Comparison of ENCODE assay signal across 1 cellular context in the genomic region with DNA sequence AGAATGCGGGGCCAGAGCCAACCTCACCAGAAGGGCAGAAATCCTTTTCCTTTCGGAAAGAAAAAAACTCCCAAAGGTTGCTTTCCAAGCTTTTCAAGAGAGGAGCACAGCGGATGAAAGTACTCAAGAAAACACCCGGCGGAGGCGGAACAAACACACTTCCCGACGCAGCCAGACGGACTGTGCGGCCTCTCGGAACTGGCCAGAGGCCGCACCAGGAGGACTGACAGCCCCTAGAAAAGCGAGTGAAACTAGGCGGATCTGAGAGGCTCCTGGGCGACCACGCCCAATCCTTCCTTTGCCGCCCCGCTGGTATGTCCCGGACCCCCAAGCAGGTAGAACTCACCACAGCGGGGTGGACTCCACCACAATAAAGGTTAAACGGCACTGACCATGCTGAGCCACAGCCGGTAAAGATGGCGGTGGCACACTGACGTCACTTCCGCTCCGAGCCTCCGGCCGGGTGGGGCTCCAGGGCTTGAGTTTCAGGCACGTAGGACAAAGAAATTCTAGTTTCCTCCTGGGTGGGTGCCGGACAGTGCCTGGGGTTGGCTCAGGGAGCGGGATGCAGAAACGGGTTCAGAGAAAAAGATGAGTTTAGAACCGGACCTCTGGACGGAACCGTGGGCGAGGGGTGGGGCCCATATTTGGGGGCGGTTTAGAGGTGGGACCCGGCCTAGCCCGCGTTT.
TF ChIP-seq lines count a peak whose summit lies in the region.

A gene (minus strand): TSS at position 432 of the 689 bp plus-strand sequence. CDS start 14,356 bp downstream, outside the sequence.

TF ChIP-seq in K562, 482 proteins besides CTCF, POLR2A, EP300 and RAD21 (continued from another document and continues in another):
- TF ChIP-seq MYC (IDR thresholded peaks at IDR 0.05; ENCODE audit: low read depth, low read length) (peak; percentile 90), MYC (CRISPR knock-in tag; IDR thresholded peaks at IDR 0.05; ENCODE audit: borderline replicate concordance, low read depth) (peak; percentile 91; the same call in 1 of the 2 replicates), RFX1 (IDR thresholded peaks at IDR 0.05) (no peak), MBD2 (IDR thresholded peaks at IDR 0.05; ENCODE audit: borderline replicate concordance, low read depth) (peak; percentile 72; the same call in 1 of the 2 replicates), SP1 (CRISPR knock-in tag; IDR thresholded peaks at IDR 0.05) (peak; percentile 75), TEAD4 (IDR thresholded peaks at IDR 0.05; ENCODE audit: low read length) (no peak), TEAD4 (CRISPR knock-in tag; IDR thresholded peaks at IDR 0.05; ENCODE audit: borderline replicate concordance) (no peak), BCL6 (CRISPR knock-in tag; IDR thresholded peaks at IDR 0.05) (no peak), ZNF644 (tag; IDR thresholded peaks at IDR 0.05; ENCODE audit: low read depth) (0 out of 2 replicates have a peak, but pooled peaks have one; percentile 56), RBM39 (optimal IDR thresholded peaks at IDR 0.05; ENCODE audit: low read depth, low read length) (no peak), JUN (IDR thresholded peaks at IDR 0.05; ENCODE audit: borderline replicate concordance, low read depth, low read length) (peak; percentile 41; the same call in 1 of the 2 replicates), JUN (CRISPR knock-in tag; IDR thresholded peaks at IDR 0.05; ENCODE audit: borderline replicate concordance) (peak; percentile 37; the same call in 1 of the 2 replicates), CREM (IDR thresholded peaks at IDR 0.05; ENCODE audit: low read depth) (peak; percentile 98), ZNF175 (CRISPR knock-in tag; IDR thresholded peaks at IDR 0.05; ENCODE audit: low read depth) (no peak), SIN3A (IDR thresholded peaks at IDR 0.05; ENCODE audit: borderline replicate concordance in 2 of 2, control insufficient read depth in 1 of 2, low read depth in 2 of 2, low read length in 2 of 2) (peak in 1 of 2 experiments; percentile 47; a peak in 2 of 4 replicates), EWSR1 (IDR thresholded peaks at IDR 0.05; ENCODE audit: borderline replicate concordance, low read depth, partially characterized antibody) (no peak), ELF1 (tag; IDR thresholded peaks at IDR 0.05) (peak; percentile 62; the same call in 1 of the 2 replicates), SNIP1 (IDR thresholded peaks at IDR 0.05; ENCODE audit: low read depth) (0 out of 2 replicates have a peak, but pooled peaks have one; percentile 19), HCFC1 (IDR thresholded peaks at IDR 0.05; ENCODE audit: low read depth, low read length) (peak; percentile 62), YY1 (IDR thresholded peaks at IDR 0.05; ENCODE audit: borderline replicate concordance in 1 of 3, control insufficient read depth in 1 of 3, extremely low read depth in 1 of 3, insufficient read depth in 3 of 3, insufficient read length in 1 of 3, insufficient replicate concordance in 2 of 3, low read depth in 1 of 3, low read length in 2 of 3) (peak; percentile 76 to 96 (median 90)), ZFP30 (CRISPR knock-in tag; IDR thresholded peaks at IDR 0.05; ENCODE audit: borderline replicate concordance) (no peak), LARP7 (IDR thresholded peaks at IDR 0.05) (no peak; the same call in 1 of the 2 replicates), ZNF780A (CRISPR knock-in tag; IDR thresholded peaks at IDR 0.05) (no peak), L3MBTL2 (IDR thresholded peaks at IDR 0.05) (peak; percentile 58; the same call in 1 of the 2 replicates), RBFOX2 (IDR thresholded peaks at IDR 0.05; ENCODE audit: low read depth, low read length) (peak; percentile 95), PHF20 (IDR thresholded peaks at IDR 0.05; ENCODE audit: partially characterized antibody) (peak; percentile 79), LCOR (CRISPR knock-in tag; IDR thresholded peaks at IDR 0.05) (peak; percentile 59; the same call in 1 of the 2 replicates), GABPA (tag; conservative IDR thresholded peaks at IDR 0.05; ENCODE audit: low read depth) (peak; percentile 97), MTA3 (IDR thresholded peaks at IDR 0.05; ENCODE audit: borderline replicate concordance) (peak; percentile 66; the same call in 1 of the 2 replicates), ESRRA (IDR thresholded peaks at IDR 0.05; ENCODE audit: borderline replicate concordance, low read depth) (peak; percentile 70), NR2C2 (CRISPR knock-in tag; IDR thresholded peaks at IDR 0.05) (no peak), NR2C2 (tag; IDR thresholded peaks at IDR 0.05) (peak; percentile 73), ETV1 (tag; conservative IDR thresholded peaks at IDR 0.05; ENCODE audit: low read depth) (peak; percentile 92), JUNB (CRISPR knock-in tag; conservative IDR thresholded peaks at IDR 0.05) (0 out of 2 replicates have a peak, but pooled peaks have one; percentile 24), ZFX (CRISPR knock-in tag; IDR thresholded peaks at IDR 0.05) (peak; percentile 92), TAF7 (tag; IDR thresholded peaks at IDR 0.05) (peak; percentile 10; the same call in 1 of the 2 replicates), CREB1 (IDR thresholded peaks at IDR 0.05) (peak; percentile 81), CREB1 (CRISPR knock-in tag; IDR thresholded peaks at IDR 0.05) (peak; percentile 94)
- TF ChIP-seq, protein P1, sequence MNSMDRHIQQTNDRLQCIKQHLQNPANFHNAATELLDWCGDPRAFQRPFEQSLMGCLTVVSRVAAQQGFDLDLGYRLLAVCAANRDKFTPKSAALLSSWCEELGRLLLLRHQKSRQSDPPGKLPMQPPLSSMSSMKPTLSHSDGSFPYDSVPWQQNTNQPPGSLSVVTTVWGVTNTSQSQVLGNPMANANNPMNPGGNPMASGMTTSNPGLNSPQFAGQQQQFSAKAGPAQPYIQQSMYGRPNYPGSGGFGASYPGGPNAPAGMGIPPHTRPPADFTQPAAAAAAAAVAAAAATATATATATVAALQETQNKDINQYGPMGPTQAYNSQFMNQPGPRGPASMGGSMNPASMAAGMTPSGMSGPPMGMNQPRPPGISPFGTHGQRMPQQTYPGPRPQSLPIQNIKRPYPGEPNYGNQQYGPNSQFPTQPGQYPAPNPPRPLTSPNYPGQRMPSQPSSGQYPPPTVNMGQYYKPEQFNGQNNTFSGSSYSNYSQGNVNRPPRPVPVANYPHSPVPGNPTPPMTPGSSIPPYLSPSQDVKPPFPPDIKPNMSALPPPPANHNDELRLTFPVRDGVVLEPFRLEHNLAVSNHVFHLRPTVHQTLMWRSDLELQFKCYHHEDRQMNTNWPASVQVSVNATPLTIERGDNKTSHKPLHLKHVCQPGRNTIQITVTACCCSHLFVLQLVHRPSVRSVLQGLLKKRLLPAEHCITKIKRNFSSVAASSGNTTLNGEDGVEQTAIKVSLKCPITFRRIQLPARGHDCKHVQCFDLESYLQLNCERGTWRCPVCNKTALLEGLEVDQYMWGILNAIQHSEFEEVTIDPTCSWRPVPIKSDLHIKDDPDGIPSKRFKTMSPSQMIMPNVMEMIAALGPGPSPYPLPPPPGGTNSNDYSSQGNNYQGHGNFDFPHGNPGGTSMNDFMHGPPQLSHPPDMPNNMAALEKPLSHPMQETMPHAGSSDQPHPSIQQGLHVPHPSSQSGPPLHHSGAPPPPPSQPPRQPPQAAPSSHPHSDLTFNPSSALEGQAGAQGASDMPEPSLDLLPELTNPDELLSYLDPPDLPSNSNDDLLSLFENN (IDR thresholded peaks at IDR 0.05; ENCODE audit: low read depth in 2 of 2, low read length in 2 of 2) = 0 out of 4 replicates have a peak, but pooled peaks of 1 of the 2 experiments have one; percentile 23
- TF ChIP-seq, protein P2, sequence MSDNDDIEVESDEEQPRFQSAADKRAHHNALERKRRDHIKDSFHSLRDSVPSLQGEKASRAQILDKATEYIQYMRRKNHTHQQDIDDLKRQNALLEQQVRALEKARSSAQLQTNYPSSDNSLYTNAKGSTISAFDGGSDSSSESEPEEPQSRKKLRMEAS (CRISPR knock-in tag; IDR thresholded peaks at IDR 0.05) = peak; percentile 40
- TF ChIP-seq, protein P3, sequence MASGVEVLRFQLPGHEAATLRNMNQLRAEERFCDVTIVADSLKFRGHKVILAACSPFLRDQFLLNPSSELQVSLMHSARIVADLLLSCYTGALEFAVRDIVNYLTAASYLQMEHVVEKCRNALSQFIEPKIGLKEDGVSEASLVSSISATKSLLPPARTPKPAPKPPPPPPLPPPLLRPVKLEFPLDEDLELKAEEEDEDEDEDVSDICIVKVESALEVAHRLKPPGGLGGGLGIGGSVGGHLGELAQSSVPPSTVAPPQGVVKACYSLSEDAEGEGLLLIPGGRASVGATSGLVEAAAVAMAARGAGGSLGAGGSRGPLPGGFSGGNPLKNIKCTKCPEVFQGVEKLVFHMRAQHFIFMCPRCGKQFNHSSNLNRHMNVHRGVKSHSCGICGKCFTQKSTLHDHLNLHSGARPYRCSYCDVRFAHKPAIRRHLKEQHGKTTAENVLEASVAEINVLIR (CRISPR knock-in tag; IDR thresholded peaks at IDR 0.05) = peak; percentile 92
- TF ChIP-seq, protein P4, sequence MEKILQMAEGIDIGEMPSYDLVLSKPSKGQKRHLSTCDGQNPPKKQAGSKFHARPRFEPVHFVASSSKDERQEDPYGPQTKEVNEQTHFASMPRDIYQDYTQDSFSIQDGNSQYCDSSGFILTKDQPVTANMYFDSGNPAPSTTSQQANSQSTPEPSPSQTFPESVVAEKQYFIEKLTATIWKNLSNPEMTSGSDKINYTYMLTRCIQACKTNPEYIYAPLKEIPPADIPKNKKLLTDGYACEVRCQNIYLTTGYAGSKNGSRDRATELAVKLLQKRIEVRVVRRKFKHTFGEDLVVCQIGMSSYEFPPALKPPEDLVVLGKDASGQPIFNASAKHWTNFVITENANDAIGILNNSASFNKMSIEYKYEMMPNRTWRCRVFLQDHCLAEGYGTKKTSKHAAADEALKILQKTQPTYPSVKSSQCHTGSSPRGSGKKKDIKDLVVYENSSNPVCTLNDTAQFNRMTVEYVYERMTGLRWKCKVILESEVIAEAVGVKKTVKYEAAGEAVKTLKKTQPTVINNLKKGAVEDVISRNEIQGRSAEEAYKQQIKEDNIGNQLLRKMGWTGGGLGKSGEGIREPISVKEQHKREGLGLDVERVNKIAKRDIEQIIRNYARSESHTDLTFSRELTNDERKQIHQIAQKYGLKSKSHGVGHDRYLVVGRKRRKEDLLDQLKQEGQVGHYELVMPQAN (IDR thresholded peaks at IDR 0.05; ENCODE audit: borderline replicate concordance) = peak; percentile 90; the same call in 1 of the 2 replicates
- TF ChIP-seq, protein P5, sequence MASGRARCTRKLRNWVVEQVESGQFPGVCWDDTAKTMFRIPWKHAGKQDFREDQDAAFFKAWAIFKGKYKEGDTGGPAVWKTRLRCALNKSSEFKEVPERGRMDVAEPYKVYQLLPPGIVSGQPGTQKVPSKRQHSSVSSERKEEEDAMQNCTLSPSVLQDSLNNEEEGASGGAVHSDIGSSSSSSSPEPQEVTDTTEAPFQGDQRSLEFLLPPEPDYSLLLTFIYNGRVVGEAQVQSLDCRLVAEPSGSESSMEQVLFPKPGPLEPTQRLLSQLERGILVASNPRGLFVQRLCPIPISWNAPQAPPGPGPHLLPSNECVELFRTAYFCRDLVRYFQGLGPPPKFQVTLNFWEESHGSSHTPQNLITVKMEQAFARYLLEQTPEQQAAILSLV (tag; IDR thresholded peaks at IDR 0.05) = no peak
- TF ChIP-seq, protein P6, sequence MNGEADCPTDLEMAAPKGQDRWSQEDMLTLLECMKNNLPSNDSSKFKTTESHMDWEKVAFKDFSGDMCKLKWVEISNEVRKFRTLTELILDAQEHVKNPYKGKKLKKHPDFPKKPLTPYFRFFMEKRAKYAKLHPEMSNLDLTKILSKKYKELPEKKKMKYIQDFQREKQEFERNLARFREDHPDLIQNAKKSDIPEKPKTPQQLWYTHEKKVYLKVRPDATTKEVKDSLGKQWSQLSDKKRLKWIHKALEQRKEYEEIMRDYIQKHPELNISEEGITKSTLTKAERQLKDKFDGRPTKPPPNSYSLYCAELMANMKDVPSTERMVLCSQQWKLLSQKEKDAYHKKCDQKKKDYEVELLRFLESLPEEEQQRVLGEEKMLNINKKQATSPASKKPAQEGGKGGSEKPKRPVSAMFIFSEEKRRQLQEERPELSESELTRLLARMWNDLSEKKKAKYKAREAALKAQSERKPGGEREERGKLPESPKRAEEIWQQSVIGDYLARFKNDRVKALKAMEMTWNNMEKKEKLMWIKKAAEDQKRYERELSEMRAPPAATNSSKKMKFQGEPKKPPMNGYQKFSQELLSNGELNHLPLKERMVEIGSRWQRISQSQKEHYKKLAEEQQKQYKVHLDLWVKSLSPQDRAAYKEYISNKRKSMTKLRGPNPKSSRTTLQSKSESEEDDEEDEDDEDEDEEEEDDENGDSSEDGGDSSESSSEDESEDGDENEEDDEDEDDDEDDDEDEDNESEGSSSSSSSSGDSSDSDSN (IDR thresholded peaks at IDR 0.05; ENCODE audit: borderline replicate concordance in 1 of 2, low read depth in 2 of 2, low read length in 2 of 2) = peak; percentile 73 to 76; a peak in 3 of 4 replicates
- TF ChIP-seq, protein P7, sequence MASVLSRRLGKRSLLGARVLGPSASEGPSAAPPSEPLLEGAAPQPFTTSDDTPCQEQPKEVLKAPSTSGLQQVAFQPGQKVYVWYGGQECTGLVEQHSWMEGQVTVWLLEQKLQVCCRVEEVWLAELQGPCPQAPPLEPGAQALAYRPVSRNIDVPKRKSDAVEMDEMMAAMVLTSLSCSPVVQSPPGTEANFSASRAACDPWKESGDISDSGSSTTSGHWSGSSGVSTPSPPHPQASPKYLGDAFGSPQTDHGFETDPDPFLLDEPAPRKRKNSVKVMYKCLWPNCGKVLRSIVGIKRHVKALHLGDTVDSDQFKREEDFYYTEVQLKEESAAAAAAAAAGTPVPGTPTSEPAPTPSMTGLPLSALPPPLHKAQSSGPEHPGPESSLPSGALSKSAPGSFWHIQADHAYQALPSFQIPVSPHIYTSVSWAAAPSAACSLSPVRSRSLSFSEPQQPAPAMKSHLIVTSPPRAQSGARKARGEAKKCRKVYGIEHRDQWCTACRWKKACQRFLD (CRISPR knock-in tag; IDR thresholded peaks at IDR 0.05) = peak; percentile 60
- TF ChIP-seq, protein P8, sequence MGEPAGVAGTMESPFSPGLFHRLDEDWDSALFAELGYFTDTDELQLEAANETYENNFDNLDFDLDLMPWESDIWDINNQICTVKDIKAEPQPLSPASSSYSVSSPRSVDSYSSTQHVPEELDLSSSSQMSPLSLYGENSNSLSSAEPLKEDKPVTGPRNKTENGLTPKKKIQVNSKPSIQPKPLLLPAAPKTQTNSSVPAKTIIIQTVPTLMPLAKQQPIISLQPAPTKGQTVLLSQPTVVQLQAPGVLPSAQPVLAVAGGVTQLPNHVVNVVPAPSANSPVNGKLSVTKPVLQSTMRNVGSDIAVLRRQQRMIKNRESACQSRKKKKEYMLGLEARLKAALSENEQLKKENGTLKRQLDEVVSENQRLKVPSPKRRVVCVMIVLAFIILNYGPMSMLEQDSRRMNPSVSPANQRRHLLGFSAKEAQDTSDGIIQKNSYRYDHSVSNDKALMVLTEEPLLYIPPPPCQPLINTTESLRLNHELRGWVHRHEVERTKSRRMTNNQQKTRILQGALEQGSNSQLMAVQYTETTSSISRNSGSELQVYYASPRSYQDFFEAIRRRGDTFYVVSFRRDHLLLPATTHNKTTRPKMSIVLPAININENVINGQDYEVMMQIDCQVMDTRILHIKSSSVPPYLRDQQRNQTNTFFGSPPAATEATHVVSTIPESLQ (CRISPR knock-in tag; IDR thresholded peaks at IDR 0.05) = peak; percentile 77; the same call in 1 of the 2 replicates
- TF ChIP-seq, protein P9, sequence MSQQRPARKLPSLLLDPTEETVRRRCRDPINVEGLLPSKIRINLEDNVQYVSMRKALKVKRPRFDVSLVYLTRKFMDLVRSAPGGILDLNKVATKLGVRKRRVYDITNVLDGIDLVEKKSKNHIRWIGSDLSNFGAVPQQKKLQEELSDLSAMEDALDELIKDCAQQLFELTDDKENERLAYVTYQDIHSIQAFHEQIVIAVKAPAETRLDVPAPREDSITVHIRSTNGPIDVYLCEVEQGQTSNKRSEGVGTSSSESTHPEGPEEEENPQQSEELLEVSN (IDR thresholded peaks at IDR 0.05; ENCODE audit: borderline replicate concordance in 1 of 2, extremely low read depth in 1 of 2, insufficient read depth in 1 of 2, insufficient read length in 1 of 2, low read depth in 1 of 2, low read length in 1 of 2, poor library complexity in 1 of 2, severe bottlenecking in 1 of 2) = peak; percentile 38 to 50
